8 cellular contexts compared by ENCODE assay signal in the genomic region with DNA sequence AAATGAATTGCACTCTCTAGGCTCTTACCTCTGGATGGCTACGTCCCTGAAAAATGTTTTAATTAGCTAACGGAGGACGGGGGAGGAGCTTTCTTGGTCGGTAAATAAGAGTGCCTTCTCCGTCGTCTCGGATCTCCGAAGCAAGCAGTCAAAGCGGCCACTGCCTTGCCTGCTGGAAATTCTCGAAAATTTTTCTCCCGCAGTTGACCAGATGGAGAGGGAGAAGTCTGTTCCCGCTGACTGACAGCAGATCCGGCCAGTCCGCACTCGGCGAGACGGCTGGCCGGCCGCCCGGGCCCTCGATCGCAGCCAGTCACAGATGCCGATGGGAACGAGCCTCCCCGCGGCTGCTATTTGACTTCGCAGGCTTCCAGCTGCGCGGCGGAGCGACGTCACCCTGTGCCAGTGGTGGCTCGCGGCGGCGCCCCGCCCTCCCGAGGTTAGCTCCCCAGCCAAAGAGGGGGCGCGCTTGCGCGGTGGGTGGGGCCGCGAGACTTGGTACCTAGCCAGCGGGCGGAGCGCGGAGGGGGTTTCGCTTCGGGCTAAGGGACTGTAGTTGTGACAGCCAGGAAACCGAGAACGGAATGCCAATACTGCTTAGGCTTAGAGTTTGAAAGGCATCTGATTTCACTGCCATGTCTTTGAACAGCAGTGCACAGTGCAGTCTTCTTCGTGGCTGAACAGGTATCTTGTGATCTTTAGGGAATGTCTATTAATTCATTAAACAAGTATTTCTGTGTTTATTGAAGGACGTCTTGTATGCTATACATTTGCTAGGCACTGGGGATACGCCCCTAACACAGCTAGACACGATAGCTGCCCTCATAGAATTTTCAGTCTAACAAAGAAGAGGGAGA. TPM values are rescaled to one million over a fixed set of nuclear protein-coding genes. Genes with fewer than 3 reads are reported as not detected.
DNase-seq lines count a peak whose midpoint lies in the region; ATAC-seq and TF ChIP-seq lines count a peak whose summit lies in the region.

A gene (minus strand): TSS at position 184 of the 857 bp plus-strand sequence. CDS start 5,978 bp downstream, outside the sequence.

- no peaks in the 10 kb centered on the region for H3K9me3 ChIP-seq in heart right ventricle
- no peaks in the 10 kb centered on the region for H3K9me3 ChIP-seq in upper lobe of left lung

- in situ Hi-C loops in GM13976 (cut with MboI; ENCODE audit: low sequenced_read_pairs, unreplicated experiment): no loop called here

- H3K36me3 ChIP-seq in heart right ventricle: no peaks in the 10 kb centered on the region
- H3K36me3 ChIP-seq in upper lobe of left lung: no peaks in the 10 kb centered on the region

- H3K27me3 ChIP-seq in heart right ventricle (no peaks in the 10 kb centered on the region), upper lobe of left lung (no peaks in the 10 kb centered on the region)

- peak in 3 of 4 donors; percentile 62 to 88 (median 88) for TF ChIP-seq POLR2A in upper lobe of left lung (IDR thresholded peaks at IDR 0.05)

- H3K4me1 ChIP-seq in heart right ventricle (peaks cover 0 to 30% (median 20%) of the 10 kb centered on the region in 9 donors), upper lobe of left lung (peaks cover 16 to 28% (median 20%) of the 10 kb centered on the region in 4 donors)

- 0% methylated on average over 56 of the region's 56 CpGs for WGBS in heart right ventricle, 2 donors
- 1% methylated on average over 26 to 53 of the region's 56 CpGs for WGBS in upper lobe of left lung, 2 donors

- H3K27ac ChIP-seq in heart right ventricle (peak within 1 kb of the TSS; percentile 92 to 98 (median 96)), upper lobe of left lung (peak within 1 kb of the TSS; percentile 95 to 99 (median 98))

- DNase-seq in GM13976 (ENCODE audit: low spot score): peak; percentile 94
- DNase-seq in NCI-H146 treated with DMSO at 0.1 percent for 48 hours (lab: John Stamatoyannopoulos, UW; ENCODE audit: unreplicated experiment): peak; percentile 65
- DNase-seq in amniotic epithelial cell (ENCODE audit: low read depth): peak; percentile 98
- DNase-seq in heart right ventricle: peak; percentile 99 to 100
- DNase-seq in posterior cingulate gyrus: peak; percentile 98 to 100 (median 99)
- DNase-seq in upper lobe of left lung: peak; percentile 100

- TF ChIP-seq CTCF in GM13976 (IDR thresholded peaks at IDR 0.05; ENCODE audit: borderline replicate concordance, control extremely low read depth, extremely low read depth, insufficient read depth, missing control alignments) (no peak), heart right ventricle (IDR thresholded peaks at IDR 0.05) (peak in 6 of 9 donors; percentile 13 to 48 (median 24)), upper lobe of left lung (IDR thresholded peaks at IDR 0.05) (peak in 5 of 6 experiments; percentile 13 to 59 (median 45))

- intact Hi-C loops in T-helper 1 cell treated with Interleukin-12 subunit alpha and Interleukin-12 subunit beta and Interleukin-4 antibody, amounts not matched to agents 30 ng/mL and 1 ng/mL, for 36 hours (cut with micrococcal nuclease): loop anchor here (1.0 to 5.0 kb wide), 14 partner anchors 36 to 1347 kb away; a partner anchor contains a TSS
- intact Hi-C loops in heart right ventricle (cut with DNase I): loop anchor here in 7 of 10 donors (2.0 to 10.0 kb wide), 11 partner anchors 42 to 310 kb away; a partner anchor contains a TSS
- intact Hi-C loops in posterior cingulate gyrus (cut with DNase I): loop anchor here (1.0 to 5.0 kb wide), 5 partner anchors 62 to 308 kb away; a partner anchor contains a TSS

- TF ChIP-seq EP300 in upper lobe of left lung (IDR thresholded peaks at IDR 0.05): peak in 1 of 4 donors; percentile 28

- peak; percentile 83 for ATAC-seq in HG02870 (IDR thresholded peaks at IDR 0.05; ENCODE audit: unreplicated experiment)
- ATAC-seq in heart right ventricle: peak; percentile 96 to 98 (median 98)
- peak; percentile 98 to 100 for ATAC-seq in upper lobe of left lung (ENCODE audit: low FRiP score in 2 of 2)

- H3K4me3 ChIP-seq in heart right ventricle: peak within 1 kb of the TSS; percentile 50 to 91 (median 80)
- peak within 1 kb of the TSS; percentile 73 to 84 (median 79) for H3K4me3 ChIP-seq in upper lobe of left lung

RNA-seq across cellular contexts. Expression of the gene that starts here (rescaled TPM):
- 72.1 and 75.1 TPM in 2 replicates for total RNA-seq in T-helper 1 cell treated with Interleukin-12 subunit alpha and Interleukin-12 subunit beta and Interleukin-4 antibody, amounts not matched to agents 30 ng/mL and 1 ng/mL, for 36 hours
- total RNA-seq in heart right ventricle: 100 to 1,000 TPM; 160 to 357 (median 282) TPM
- polyA plus RNA-seq in heart right ventricle: 10 to 100 TPM; 47.4 to 58.5 TPM
- total RNA-seq in upper lobe of left lung: 10 to 100 TPM; 18.4 to 56.0 (median 26.0) TPM

Comparison
In these comparisons a context has a peak if more than half of its experiments do, and no peak if none do; other contexts are left out.
1. Peak in every context shown above with its lines: DNase-seq, ATAC-seq, H3K4me3 ChIP-seq and H3K27ac ChIP-seq.